ENCODE assay signal across 26 cellular contexts in genomic region chr2:127635380-127636237, GRCh38. TPM values are rescaled to one million over a fixed set of nuclear protein-coding genes. Genes with fewer than 3 reads are reported as not detected.
A peak's percentile ranks its signal among the peaks of the same experiment; 100 is the strongest.
DNase-seq lines count a peak whose midpoint lies in the region; FAIRE-seq and TF ChIP-seq lines count a peak whose summit lies in the region.
"Had no signal": no experiment of that assay in that cellular context is flagged by ENCODE, and none has a peak within 500 bp of the region (broad histone marks: within the 10 kb centered on the region; RNA-seq: fewer than 3 reads in every experiment).

No MANE protein-coding gene starts in this region.

- intact Hi-C loops in ascending aorta (cut with DNase I), result loop anchor here (5.0 kb wide), 3 partner anchors 37 to 108 kb away; partner anchors contain the start of gene IWS1

- no peak overlapping the region for H3K23ac ChIP-seq in mesendoderm (ENCODE audit: low read length)

- peak overlapping the region; percentile 69 for H2AK5ac ChIP-seq in mesendoderm (ENCODE audit: low read length)

- H4K5ac ChIP-seq in mesendoderm (ENCODE audit: low read length), result no peak overlapping the region

- H3K9me3 ChIP-seq in ascending aorta (no peaks in the 10 kb centered on the region), tibial nerve (no peaks in the 10 kb centered on the region)
- H3K9me3 ChIP-seq: BE2C, stomach had no signal

- H3K79me2 ChIP-seq in mesendoderm (ENCODE audit: control insufficient read depth, insufficient read depth, low read length), result no peaks in the 10 kb centered on the region

- no peaks in the 10 kb centered on the region for H3K36me3 Mint-ChIP-seq in activated naive CD4-positive, alpha-beta T cell treated with anti-CD3 and anti-CD28 coated beads, Interleukin-2, amount 50 U/mL, for 24 hours

- H3K4me1 Mint-ChIP-seq in activated naive CD4-positive, alpha-beta T cell treated with anti-CD3 and anti-CD28 coated beads, Interleukin-2, amount 50 U/mL, for 24 hours, result peaks cover 64% of the 10 kb centered on the region
- H3K4me1 Mint-ChIP-seq: nephron had no signal

- WGBS in mesendoderm (ENCODE audit: extremely low coverage, insufficient coverage, low lambda C conversion rate), result no CpG with 5 or more reads among the region's 19 CpGs
- 88 to 89% methylated on average over 5 to 17 of the region's 19 CpGs for WGBS in tibial nerve, 2 donors

- TF ChIP-seq EP300 in tibial nerve (IDR thresholded peaks at IDR 0.05), result no peak

- CTCF ChIA-PET in RWPE1 (lab: Yijun Ruan, JAX), result no interaction called here

- peaks cover 20 to 23% of the 10 kb centered on the region in 2 donors for H3K36me3 ChIP-seq in ascending aorta
- no peaks in the 10 kb centered on the region for H3K36me3 ChIP-seq in mesendoderm (ENCODE audit: control insufficient read depth, insufficient read depth, low read length)
- H3K36me3 ChIP-seq in tibial nerve, result peaks cover 0 to 19% (median 0%) of the 10 kb centered on the region in 3 donors
- H3K36me3 ChIP-seq: BE2C had no signal

- POLR2A ChIA-PET in RWPE1 (lab: Yijun Ruan, JAX; ENCODE audit: low non-redundant PET), result no interaction called here

- no peak overlapping the region for H2BK5ac ChIP-seq in mesendoderm (ENCODE audit: low read length)

- peaks cover 16 to 44% of the 10 kb centered on the region in 2 donors for H3K4me1 ChIP-seq in ascending aorta
- peaks cover 11% of the 10 kb centered on the region for H3K4me1 ChIP-seq in mesendoderm (ENCODE audit: control insufficient read depth, low read depth, low read length)
- H3K4me1 ChIP-seq in tibial nerve, result peaks cover 0 to 70% (median 49%) of the 10 kb centered on the region in 4 donors

- H2BK120ac ChIP-seq in mesendoderm (ENCODE audit: low read depth, low read length), result no peak overlapping the region

- H3K9ac ChIP-seq in mesendoderm (ENCODE audit: low read length), result no peak overlapping the region

- no peaks in the 10 kb centered on the region for H3K9me3 Mint-ChIP-seq in activated naive CD4-positive, alpha-beta T cell treated with anti-CD3 and anti-CD28 coated beads, Interleukin-2, amount 50 U/mL, for 24 hours
- H3K9me3 Mint-ChIP-seq: nephron had no signal

- H3K4me2 ChIP-seq in mesendoderm (ENCODE audit: low read length), result no peak overlapping the region

- TF ChIP-seq POLR2A in tibial nerve (IDR thresholded peaks at IDR 0.05) (no peak), H54 (IDR thresholded peaks at IDR 0.05; ENCODE audit: low read depth, low read length) (no peak)

- peak overlapping the region; percentile 87 to 90 for H3K27ac ChIP-seq in ascending aorta
- H3K27ac ChIP-seq in mesendoderm (ENCODE audit: low read depth, low read length), result no peak overlapping the region
- H3K27ac ChIP-seq in tibial nerve, result peak overlapping the region in 3 of 4 donors; percentile 20 to 92 (median 90)
- no peak overlapping the region for H3K27ac ChIP-seq in RWPE1
- H3K27ac ChIP-seq: epithelial cell of prostate had no signal

- no peak overlapping the region for H3K56ac ChIP-seq in mesendoderm (ENCODE audit: low read length)

- H4K8ac ChIP-seq in mesendoderm (ENCODE audit: low read depth, low read length), result no peak overlapping the region

- no peak overlapping the region for H3K18ac ChIP-seq in mesendoderm (ENCODE audit: low read length)

- no peak for TF ChIP-seq CTCF in ascending aorta (IDR thresholded peaks at IDR 0.05)
- no peak for TF ChIP-seq CTCF in tibial nerve (IDR thresholded peaks at IDR 0.05)
- TF ChIP-seq CTCF in RWPE1 (conservative IDR thresholded peaks at IDR 0.05; ENCODE audit: low read depth), result no peak

- peak overlapping the region; percentile 30 for H3K27ac Mint-ChIP-seq in activated naive CD4-positive, alpha-beta T cell treated with anti-CD3 and anti-CD28 coated beads, Interleukin-2, amount 50 U/mL, for 24 hours
- H3K27ac Mint-ChIP-seq: nephron had no signal

- no peaks in the 10 kb centered on the region for H3K79me1 ChIP-seq in mesendoderm (ENCODE audit: low read length)

- H3K4me3 ChIP-seq in ascending aorta (no peak overlapping the region), mesendoderm (ENCODE audit: low read length) (no peak overlapping the region), tibial nerve (no peak overlapping the region)
- H3K4me3 ChIP-seq: K562, stomach had no signal

- no peaks in the 10 kb centered on the region for H3K27me3 ChIP-seq in ascending aorta
- no peaks in the 10 kb centered on the region for H3K27me3 ChIP-seq in mesendoderm (ENCODE audit: insufficient read depth, low read length, poor library complexity)
- H3K27me3 ChIP-seq in tibial nerve, result no peaks in the 10 kb centered on the region
- H3K27me3 ChIP-seq: BE2C, stomach had no signal

- H3K4ac ChIP-seq in mesendoderm (ENCODE audit: low read depth, low read length), result no peak overlapping the region

- H3K4me3 Mint-ChIP-seq in activated naive CD4-positive, alpha-beta T cell treated with anti-CD3 and anti-CD28 coated beads, Interleukin-2, amount 50 U/mL, for 24 hours, result no peak overlapping the region
- H3K4me3 Mint-ChIP-seq: nephron had no signal

- no peaks in the 10 kb centered on the region for H3K27me3 Mint-ChIP-seq in activated naive CD4-positive, alpha-beta T cell treated with anti-CD3 and anti-CD28 coated beads, Interleukin-2, amount 50 U/mL, for 24 hours

- DNase-seq in activated naive CD4-positive, alpha-beta T cell treated with anti-CD3 and anti-CD28 coated beads, Interleukin-2, amount 50 U/mL, for 16 hours, result no peak
- DNase-seq in ascending aorta (ENCODE audit: low spot score in 2 of 2) (no peak), mesendoderm (no peak), tibial nerve (ENCODE audit: low spot score in 2 of 2) (no peak), amniotic stem cell (lab: John Stamatoyannopoulos, UW) (no peak), H54 (ENCODE audit: insufficient read length, low spot score) (no peak), RWPE1 (ENCODE audit: low spot score) (no peak)
- DNase-seq: activated CD4-positive, alpha-beta T cell treated with anti-CD3 and anti-CD28 coated beads, Interleukin-2, amount 50 U/mL, for 1 hour; activated CD8-positive, alpha-beta memory T cell treated with anti-CD3 and anti-CD28 coated beads, Interleukin-2, amount 50 U/mL, for 48 hours; activated effector memory CD4-positive, alpha-beta T cell treated with Interleukin-2 at 50 U/mL for 16 hours; BE2C; foreskin fibroblast; kidney; NCI-H1694; NCI-H82; OCI-M1; stimulated activated CD4-positive, alpha-beta T cell treated with anti-CD3 and anti-CD28 coated beads, Interleukin-2, amount 100 ng/mL, for 24 hours; stomach had no signal

- no peak overlapping the region for H2BK15ac ChIP-seq in mesendoderm (replicated peaks; ENCODE audit: low read depth)

- no peak for FAIRE-seq in H54 (lab: Jason Lieb, UNC)
- FAIRE-seq: A204.1, K562, kidney had no signal

RNA-seq across cellular contexts. Expression of gene GPR17, which starts 10.3 kb away (rescaled TPM):
- total RNA-seq in ascending aorta (not detected), tibial nerve (1 to 10 TPM; 1.1 to 1.6 (median 1.2) TPM)
- polyA plus RNA-seq in mesendoderm (2013, experiment 1 of 2), result 0.03 TPM
- 0.04 TPM for polyA plus RNA-seq in mesendoderm (2013, experiment 2 of 2)
- total RNA-seq: dermis microvascular lymphatic vessel endothelial cell; K562; mesenteric fat pad; stomach; T-helper 1 cell treated with Interleukin-12 subunit alpha and Interleukin-12 subunit beta and Interleukin-4 antibody, amounts not matched to agents 30 ng/mL and 1 ng/mL, for 36 hours had no signal
- polyA plus RNA-seq: K562 had no signal

RNA-seq across cellular contexts. Expression of gene LIMS2, which starts 39.7 kb away (rescaled TPM):
- total RNA-seq in ascending aorta, result 169 TPM
- polyA plus RNA-seq in mesendoderm (2013, experiment 1 of 2), result 5.0 TPM
- 5.2 TPM for polyA plus RNA-seq in mesendoderm (2013, experiment 2 of 2)
- 100 to 1,000 TPM in 2 of 4 donors, 10 to 100 TPM in 2; 86.1 to 111 (median 98.1) TPM for total RNA-seq in tibial nerve

Comparison
In these comparisons a context has a peak if more than half of its experiments do, and no peak if none do; other contexts are left out.
1. H3K27ac ChIP-seq: peak in ascending aorta (2 of 2) and tibial nerve (3 of 4); none in mesendoderm (single experiment) and RWPE1 (single experiment).